19 cellular contexts compared by ENCODE assay signal in genomic region chr21:46517361-46517760, GRCh38. TPM values are rescaled to one million over a fixed set of nuclear protein-coding genes. Genes with fewer than 3 reads are reported as not detected.
DNase-seq lines count a peak whose midpoint lies in the region; ATAC-seq and TF ChIP-seq lines count a peak whose summit lies in the region.
"Had no signal": no experiment of that assay in that cellular context is flagged by ENCODE, and none has a peak within 500 bp of the region (broad histone marks: within the 10 kb centered on the region; RNA-seq: fewer than 3 reads in every experiment).

No MANE protein-coding gene starts in this region.

- intact Hi-C loops in CD4-positive, alpha-beta memory T cell (cut with micrococcal nuclease) = no loop called here
- intact Hi-C loops in right cardiac atrium (cut with DNase I) (no loop called here), psoas muscle (cut with DNase I) (no loop called here), vagina (cut with DNase I) (no loop called here)

- no peak overlapping the region for H3K27ac ChIP-seq in CD4-positive, alpha-beta memory T cell (ENCODE audit: low read depth, low read length)
- H3K27ac ChIP-seq in right cardiac atrium (ENCODE audit: low read length) (no peak overlapping the region), psoas muscle (no peak overlapping the region), vagina (no peak overlapping the region)
- H3K27ac ChIP-seq: gastrocnemius medialis had no signal

- H3K9me3 ChIP-seq in CD4-positive, alpha-beta memory T cell (ENCODE audit: control insufficient read depth in 1 of 2, low read length in 2 of 2) = no peaks in the 10 kb centered on the region
- H3K9me3 ChIP-seq in right cardiac atrium (ENCODE audit: control insufficient read depth, low read length) (no peaks in the 10 kb centered on the region), psoas muscle (peaks cover 5% of the 10 kb centered on the region), vagina (no peaks in the 10 kb centered on the region)
- H3K9me3 ChIP-seq: gastrocnemius medialis had no signal

- DNase-seq in CD4-positive, alpha-beta memory T cell = no peak
- no peak for DNase-seq in central memory CD8-positive, alpha-beta T cell (ENCODE audit: low spot score in 2 of 2)
- DNase-seq in right cardiac atrium (peak in 2 of 3 donors; percentile 50 to 68), psoas muscle (peak; percentile 41 to 65), chondrocyte (ENCODE audit: low spot score) (no peak), vagina (ENCODE audit: extremely low spot score in 2 of 2) (no peak), NCI-H2196 treated with DMSO at 0.1 percent for 48 hours (lab: John Stamatoyannopoulos, UW; ENCODE audit: unreplicated experiment) (no peak)
- DNase-seq in activated T-cell treated with anti-CD3 and anti-CD28 coated beads, Interleukin-2, amount 50 U/mL, for 4 hours = no peak
- DNase-seq: GOT3, mesendoderm, NCI-H1436, NCI-H82, SK-N-SH, T1000 had no signal

- POLR2A ChIA-PET in CD4-positive, alpha-beta memory T cell (lab: Charles Lee; ENCODE audit: partially characterized antibody) = interaction anchor here (0.7 to 1.2 kb wide), 2 partner anchors 121 to 122 kb away, joined by 3 to 4 read pairs; no protein-coding TSS in a partner anchor

- peaks cover 16% of the 10 kb centered on the region for H3K4me1 ChIP-seq in CD4-positive, alpha-beta memory T cell (ENCODE audit: insufficient read depth, low read length)
- H3K4me1 ChIP-seq in right cardiac atrium (ENCODE audit: control insufficient read depth, insufficient read depth, low read length) = peaks cover 2% of the 10 kb centered on the region
- H3K4me1 ChIP-seq in psoas muscle = peaks cover 6% of the 10 kb centered on the region
- H3K4me1 ChIP-seq in vagina = peaks cover 8% of the 10 kb centered on the region

- H3K27me3 Mint-ChIP-seq in CD4-positive, alpha-beta memory T cell = no peaks in the 10 kb centered on the region
- H3K27me3 Mint-ChIP-seq in central memory CD8-positive, alpha-beta T cell = no peaks in the 10 kb centered on the region
- no peaks in the 10 kb centered on the region for H3K27me3 Mint-ChIP-seq in chondrocyte (ENCODE audit: low read depth)
- no peaks in the 10 kb centered on the region for H3K27me3 Mint-ChIP-seq in activated T-cell treated with anti-CD3 and anti-CD28 coated beads, Interleukin-2, amount 50 U/mL, for 4 hours (ENCODE audit: low read depth)

- peaks cover 23% of the 10 kb centered on the region for H3K36me3 ChIP-seq in CD4-positive, alpha-beta memory T cell (ENCODE audit: insufficient read depth, low read length)
- H3K36me3 ChIP-seq in psoas muscle (ENCODE audit: insufficient read depth in 1 of 2, low read depth in 1 of 2) = peaks cover 5 to 27% of the 10 kb centered on the region in 2 donors
- H3K36me3 ChIP-seq in vagina = peaks cover 0 to 15% of the 10 kb centered on the region in 2 donors

- H3K27ac Mint-ChIP-seq in CD4-positive, alpha-beta memory T cell = peak overlapping the region in 4 of 7 donors; percentile 22 to 69 (median 30)
- peak overlapping the region; percentile 55 for H3K27ac Mint-ChIP-seq in central memory CD8-positive, alpha-beta T cell (ENCODE audit: low read depth)
- H3K27ac Mint-ChIP-seq in chondrocyte (ENCODE audit: unreplicated experiment) = no peak overlapping the region
- H3K27ac Mint-ChIP-seq: activated T-helper 2 cell treated with anti-CD3 and anti-CD28 coated beads, Interferon-gamma antibody, Interleukin-2, Interleukin-4, amounts not matched to agents 10 μg/mL and 5 μg/mL and 100 μg/mL, durations not matched to agents 14 hours and 24 hours and 36 hours had no signal

- TF ChIP-seq CTCF in psoas muscle (IDR thresholded peaks at IDR 0.05) (no peak), chondrocyte (IDR thresholded peaks at IDR 0.05) (no peak), vagina (IDR thresholded peaks at IDR 0.05) (no peak)

- H3K4me1 Mint-ChIP-seq in CD4-positive, alpha-beta memory T cell = peaks cover 13 to 23% (median 19%) of the 10 kb centered on the region in 4 donors
- H3K4me1 Mint-ChIP-seq in central memory CD8-positive, alpha-beta T cell = peaks cover 10% of the 10 kb centered on the region
- H3K4me1 Mint-ChIP-seq in chondrocyte (ENCODE audit: low read depth) = peaks cover 11% of the 10 kb centered on the region
- H3K4me1 Mint-ChIP-seq in activated T-cell treated with anti-CD3 and anti-CD28 coated beads, Interleukin-2, amount 50 U/mL, for 4 hours (ENCODE audit: low read depth) = peaks cover 16% of the 10 kb centered on the region
- H3K4me1 Mint-ChIP-seq: neural crest cell had no signal

- no peaks in the 10 kb centered on the region for H3K27me3 ChIP-seq in CD4-positive, alpha-beta memory T cell (ENCODE audit: insufficient read depth, low read length)
- no peaks in the 10 kb centered on the region for H3K27me3 ChIP-seq in right cardiac atrium (ENCODE audit: control insufficient read depth, insufficient read depth)
- H3K27me3 ChIP-seq in psoas muscle (ENCODE audit: insufficient read depth in 3 of 3, low read length in 2 of 3) = no peaks in the 10 kb centered on the region
- no peaks in the 10 kb centered on the region for H3K27me3 ChIP-seq in vagina
- H3K27me3 ChIP-seq: gastrocnemius medialis had no signal

- peaks cover 0 to 2% (median 0%) of the 10 kb centered on the region in 8 donors for H3K9me3 Mint-ChIP-seq in CD4-positive, alpha-beta memory T cell
- no peaks in the 10 kb centered on the region for H3K9me3 Mint-ChIP-seq in central memory CD8-positive, alpha-beta T cell
- H3K9me3 Mint-ChIP-seq in chondrocyte (ENCODE audit: low read depth) = no peaks in the 10 kb centered on the region
- peaks cover 3% of the 10 kb centered on the region for H3K9me3 Mint-ChIP-seq in activated T-cell treated with anti-CD3 and anti-CD28 coated beads, Interleukin-2, amount 50 U/mL, for 4 hours
- H3K9me3 Mint-ChIP-seq: activated T-helper 2 cell treated with anti-CD3 and anti-CD28 coated beads, Interferon-gamma antibody, Interleukin-2, Interleukin-4, amounts not matched to agents 10 μg/mL and 5 μg/mL and 100 μg/mL, durations not matched to agents 14 hours and 24 hours and 36 hours had no signal

- no peak overlapping the region for H3K4me3 Mint-ChIP-seq in CD4-positive, alpha-beta memory T cell
- no peak overlapping the region for H3K4me3 Mint-ChIP-seq in central memory CD8-positive, alpha-beta T cell
- H3K4me3 Mint-ChIP-seq in chondrocyte (ENCODE audit: unreplicated experiment) = no peak overlapping the region
- H3K4me3 Mint-ChIP-seq in activated T-cell treated with anti-CD3 and anti-CD28 coated beads, Interleukin-2, amount 50 U/mL, for 4 hours = no peak overlapping the region
- H3K4me3 Mint-ChIP-seq: neural crest cell had no signal

- H3K4me3 ChIP-seq in CD4-positive, alpha-beta memory T cell (ENCODE audit: low read length in 2 of 2) = no peak overlapping the region
- H3K4me3 ChIP-seq in right cardiac atrium (ENCODE audit: low read length) (no peak overlapping the region), psoas muscle (no peak overlapping the region), vagina (no peak overlapping the region)
- H3K4me3 ChIP-seq: gastrocnemius medialis had no signal

- TF ChIP-seq POLR2A in vagina (IDR thresholded peaks at IDR 0.05) = no peak

- CTCF ChIA-PET in CD4-positive, alpha-beta memory T cell (lab: Charles Lee; ENCODE audit: partially characterized antibody) = interaction anchor here (1.0 kb wide), 1 partner anchor 15 kb away, joined by 3 read pairs; no protein-coding TSS in a partner anchor

- WGBS in right cardiac atrium = 62% methylated on average over 6 of the region's 6 CpGs
- WGBS in psoas muscle, 3 donors = 28 to 44% (median 30%) methylated on average over 6 of the region's 6 CpGs

- no peak for ATAC-seq in central memory CD8-positive, alpha-beta T cell (replicated peaks; ENCODE audit: extremely low read depth, poor library complexity, severe bottlenecking)
- ATAC-seq in right cardiac atrium (peak; percentile 61 to 75), psoas muscle (peak in 3 of 4 donors; percentile 65 to 84 (median 77))
- ATAC-seq in activated T-cell treated with anti-CD3 and anti-CD28 coated beads, Interleukin-2, amount 50 U/mL, for 4 hours = no peak
- ATAC-seq: activated CD4-positive, CD25-positive, alpha-beta regulatory T cell treated with anti-CD3 and anti-CD28 coated beads, Interleukin-2, amount 50 U/mL, for 24 hours; gastrocnemius medialis; Panc1 had no signal

- H3K36me3 Mint-ChIP-seq in CD4-positive, alpha-beta memory T cell = peaks cover 40 to 65% of the 10 kb centered on the region in 2 donors
- H3K36me3 Mint-ChIP-seq in central memory CD8-positive, alpha-beta T cell (ENCODE audit: insufficient read depth) = peaks cover 26% of the 10 kb centered on the region
- peaks cover 14% of the 10 kb centered on the region for H3K36me3 Mint-ChIP-seq in chondrocyte (ENCODE audit: low read depth)
- H3K36me3 Mint-ChIP-seq in activated T-cell treated with anti-CD3 and anti-CD28 coated beads, Interleukin-2, amount 50 U/mL, for 4 hours (ENCODE audit: insufficient read depth) = peaks cover 37% of the 10 kb centered on the region

RNA-seq across cellular contexts. Expression of gene DIP2A, which starts 58.7 kb away (rescaled TPM):
- 10 to 100 TPM; 94.6 to 95.9 TPM for total RNA-seq in CD4-positive, alpha-beta memory T cell
- 10 to 100 TPM; 14.1 to 17.8 TPM for polyA plus RNA-seq in CD4-positive, alpha-beta memory T cell
- total RNA-seq in right cardiac atrium (10 to 100 TPM; 36.0 to 40.6 (median 37.4) TPM), psoas muscle (10 to 100 TPM in 3 of 4 donors, 1 to 10 TPM in 1; 8.9 to 12.2 (median 11.7) TPM), chondrocyte (27.9 to 37.0 TPM (median 30.3 TPM) in 3 replicates), vagina (46.2 TPM)
- polyA plus RNA-seq in right cardiac atrium (28.6 TPM), psoas muscle (10 to 100 TPM in 1 of 3 donors, 1 to 10 TPM in 2; 7.3 to 11.0 (median 9.2) TPM)
- total RNA-seq in activated T-cell treated with anti-CD3 and anti-CD28 coated beads, Interleukin-2, amount 50 U/mL, for 4 hours = 10 to 100 TPM; 17.8 to 19.5 (median 18.9) TPM

Comparison
In these comparisons a context has a peak if more than half of its experiments do, and no peak if none do; other contexts are left out.
1. DNase-seq: peak in right cardiac atrium (2 of 3) and psoas muscle (2 of 2); none in CD4-positive, alpha-beta memory T cell (0 of 5), central memory CD8-positive, alpha-beta T cell (0 of 2), chondrocyte (single experiment), activated T-cell treated with anti-CD3 and anti-CD28 coated beads, Interleukin-2, amount 50 U/mL, for 4 hours (single experiment), vagina (0 of 2) and NCI-H2196 treated with DMSO at 0.1 percent for 48 hours (single experiment).
2. ATAC-seq: peak in right cardiac atrium (2 of 2) and psoas muscle (3 of 4); none in central memory CD8-positive, alpha-beta T cell (single experiment) and activated T-cell treated with anti-CD3 and anti-CD28 coated beads, Interleukin-2, amount 50 U/mL, for 4 hours (0 of 2).